ENCODE assay signal across 16 cellular contexts in the genomic region with DNA sequence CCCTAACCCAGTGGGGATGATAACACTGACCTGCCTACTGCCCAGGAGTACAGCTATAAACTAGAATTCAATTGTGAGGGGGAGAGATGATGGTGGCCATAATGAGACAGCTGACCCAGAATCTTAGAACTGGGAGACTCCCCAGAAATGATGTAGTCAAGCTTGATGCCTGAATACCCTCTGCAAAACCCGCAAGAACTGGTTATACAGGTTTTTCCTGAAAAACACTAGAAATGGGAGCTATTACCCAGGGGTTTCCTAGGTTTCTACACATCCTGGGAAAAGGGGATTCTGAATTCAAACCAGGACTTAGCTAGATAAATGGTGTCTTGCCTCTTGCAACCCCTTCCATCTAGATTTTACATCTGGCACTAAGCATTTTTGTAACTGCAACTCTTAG.
"Had no signal": no experiment of that assay in that cellular context is flagged by ENCODE, and none has a peak within 500 bp of the region (broad histone marks: within the 10 kb centered on the region; RNA-seq: fewer than 3 reads in every experiment).

No MANE protein-coding gene starts in this region.

- ATAC-seq: activated CD4-positive, alpha-beta T cell treated with anti-CD3 and anti-CD28 coated beads for 36 hours; activated T-cell treated with anti-CD3 and anti-CD28 coated beads, Interleukin-2, amount 50 U/mL, for 72 hours had no signal

- H3K9me3 ChIP-seq: left ventricle myocardium inferior, sigmoid colon had no signal

- H3K4me1 ChIP-seq: sigmoid colon had no signal

- H3K36me3 ChIP-seq: left ventricle myocardium inferior, sigmoid colon had no signal

- H3K4me3 ChIP-seq: dorsolateral prefrontal cortex, left ventricle myocardium inferior, sigmoid colon had no signal

- DNase-seq: activated CD4-positive, alpha-beta memory T cell treated with anti-CD3 and anti-CD28 coated beads, Interleukin-2, amount 10 ng/mL, durations not matched to agents 7 days and 5 days; activated CD4-positive, alpha-beta T cell treated with anti-CD3 and anti-CD28 coated beads for 36 hours; activated CD8-positive, alpha-beta memory T cell treated with anti-CD3 and anti-CD28 coated beads, Interleukin-2, amount 50 U/mL, for 4 hours; activated T-cell treated with anti-CD3 and anti-CD28 coated beads, Interleukin-2, amount 50 U/mL, for 72 hours; aorta; dorsolateral prefrontal cortex; foreskin melanocyte; head of caudate nucleus; islet precursor cell; left ventricle myocardium inferior; mesenchymal stem cell; stimulated activated naive CD4-positive, alpha-beta T cell; substantia nigra; T1000 had no signal

- H3K27ac ChIP-seq: dorsolateral prefrontal cortex, left ventricle myocardium inferior, sigmoid colon, VCaP had no signal

- H3K27me3 ChIP-seq: dorsolateral prefrontal cortex, sigmoid colon had no signal
